23 cellular contexts compared by ENCODE assay signal in genomic region chr1:157201767-157202166, GRCh38.
DNase-seq lines count a peak whose midpoint lies in the region; ATAC-seq, FAIRE-seq and TF ChIP-seq lines count a peak whose summit lies in the region.
"Had no signal": no experiment of that assay in that cellular context is flagged by ENCODE, and none has a peak within 500 bp of the region (broad histone marks: within the 10 kb centered on the region; RNA-seq: fewer than 3 reads in every experiment).

No MANE protein-coding gene starts in this region.

- no peaks in the 10 kb centered on the region for H3K27me3 ChIP-seq in lung (ENCODE audit: control insufficient read depth, insufficient read depth)

- TF ChIP-seq CTCF in lung (IDR thresholded peaks at IDR 0.05; ENCODE audit: control extremely low read depth, extremely low read depth) (no peak), kidney (IDR thresholded peaks at IDR 0.05; ENCODE audit: borderline replicate concordance, extremely low read depth, insufficient read depth) (no peak)

- H3K4me3 ChIP-seq in lung (no peak overlapping the region), kidney (ENCODE audit: low read length in 2 of 2) (no peak overlapping the region)

- H3K9ac ChIP-seq in kidney (ENCODE audit: low read length in 2 of 2) = no peak overlapping the region
- H3K9ac ChIP-seq: KMS-11 had no signal

- DNase-seq in NCI-H1417 (lab: John Stamatoyannopoulos, UW) (peak in 2 of 3 experiments; percentile 38 to 64), NCI-H1417 treated with DMSO at 0.1 percent for 48 hours (lab: John Stamatoyannopoulos, UW) (no peak), NCI-H1105 (lab: John Stamatoyannopoulos, UW) (peak; percentile 57), NCI-H774 (lab: John Stamatoyannopoulos, UW) (peak; percentile 74), lung (ENCODE audit: low spot score) (peak; percentile 57), kidney (no peak)
- DNase-seq in stimulated activated CD4-positive, alpha-beta T cell treated with anti-CD3 and anti-CD28 coated beads, Interleukin-1b, Interleukin-23, amount 100 ng/mL, for 48 hours = no peak
- DNase-seq in NK-92 treated with Interleukin-12 subunit alpha and Interleukin-12 subunit beta, amount 100 ng/mL, for 24 hours (lab: John Stamatoyannopoulos, UW) = no peak
- DNase-seq: 8988T; BE2C; CD4-positive, alpha-beta T cell; DND-41; H9; NCI-H1048; NCI-H187 treated with DMSO at 0.1 percent for 48 hours; NCI-H2227 treated with DMSO at 0.1 percent for 48 hours; NCI-H82; SHP77 treated with DMSO at 0.1 percent for 48 hours; T-helper 1 cell had no signal

- H3K4me1 ChIP-seq in lung (ENCODE audit: control insufficient read depth in 2 of 2, insufficient read depth in 2 of 2, low read length in 2 of 2) (peaks cover 0 to 2% of the 10 kb centered on the region in 2 donors), kidney (ENCODE audit: control insufficient read depth in 1 of 2, insufficient read depth in 1 of 2, low read depth in 1 of 2, low read length in 2 of 2) (no peaks in the 10 kb centered on the region)
- H3K4me1 ChIP-seq: BE2C had no signal

- WGBS in lung, 2 donors = 67 to 77% methylated on average over 4 of the region's 4 CpGs

- H3K27ac ChIP-seq in lung (ENCODE audit: low read depth in 1 of 2, low read length in 1 of 2) = no peak overlapping the region
- H3K27ac ChIP-seq in kidney (ENCODE audit: low read depth in 2 of 2, low read length in 2 of 2) = no peak overlapping the region
- H3K27ac ChIP-seq: KMS-11 had no signal

- no peak for ATAC-seq in lung (ENCODE audit: insufficient read depth, low FRiP score)
- ATAC-seq: SK-N-SH treated with all-trans-retinoic acid at 6 μM for 48 hours had no signal

- no peaks in the 10 kb centered on the region for H3K9me3 ChIP-seq in lung (ENCODE audit: control insufficient read depth in 2 of 2, insufficient read depth in 1 of 2, low read length in 1 of 2)
- H3K9me3 ChIP-seq in kidney (ENCODE audit: control insufficient read depth in 1 of 2, low read length in 2 of 2) = no peaks in the 10 kb centered on the region
- H3K9me3 ChIP-seq: BE2C had no signal

- no peak for FAIRE-seq in kidney (lab: Jason Lieb, UNC)
- FAIRE-seq: G401.6, RCC 7860 had no signal

- H3K36me3 ChIP-seq in lung (ENCODE audit: control insufficient read depth in 2 of 2, insufficient read depth in 2 of 2, low read length in 2 of 2) (no peaks in the 10 kb centered on the region), kidney (ENCODE audit: control insufficient read depth in 1 of 2, insufficient read depth in 2 of 2, low read length in 2 of 2) (no peaks in the 10 kb centered on the region)
- H3K36me3 ChIP-seq: BE2C had no signal

- intact Hi-C loops in kidney (cut with DNase I) = no loop called here

Comparison
In these comparisons a context has a peak if more than half of its experiments do, and no peak if none do; other contexts are left out.
1. DNase-seq: peak in NCI-H1417 (2 of 3), NCI-H1105 (single experiment), NCI-H774 (single experiment) and lung (single experiment); none in NCI-H1417 treated with DMSO at 0.1 percent for 48 hours (single experiment), stimulated activated CD4-positive, alpha-beta T cell treated with anti-CD3 and anti-CD28 coated beads, Interleukin-1b, Interleukin-23, amount 100 ng/mL, for 48 hours (single experiment), kidney (single experiment) and NK-92 treated with Interleukin-12 subunit alpha and Interleukin-12 subunit beta, amount 100 ng/mL, for 24 hours (single experiment).